ENCODE assay signal across 21 cellular contexts in genomic region chr7:33970566-33970965, GRCh38.
"Had no signal": no experiment of that assay in that cellular context is flagged by ENCODE, and none has a peak within 500 bp of the region (broad histone marks: within the 10 kb centered on the region; RNA-seq: fewer than 3 reads in every experiment).

No MANE protein-coding gene starts in this region.

- H3K4me3 ChIP-seq: SK-N-MC had no signal

- DNase-seq: activated CD4-positive, alpha-beta T cell treated with anti-CD3 and anti-CD28 coated beads for 4 hours; activated CD8-positive, alpha-beta memory T cell treated with anti-CD3 and anti-CD28 coated beads, Interleukin-2, amount 50 U/mL, for 4 hours; activated CD8-positive, alpha-beta T cell treated with anti-CD3 and anti-CD28 coated beads for 36 hours; activated effector memory CD4-positive, alpha-beta T cell treated with anti-CD3 and anti-CD28 coated beads, Interleukin-2, amount 50 U/mL, for 16 hours; activated naive CD4-positive, alpha-beta T cell treated with Interleukin-2 at 50 U/mL for 16 hours; activated naive CD8-positive, alpha-beta T cell treated with anti-CD3 and anti-CD28 coated beads, Interleukin-2, amount 50 U/mL, for 24 hours; activated T-cell treated with anti-CD3 and anti-CD28 coated beads, Interleukin-2, amount 50 U/mL, for 24 hours; brain microvascular endothelial cell; cerebellar nuclear complex; NCI-H1092; NCI-H1417; NCI-H1694; NCI-H2029; NCI-H2107; NCI-H2171 treated with DMSO at 0.1 percent for 48 hours; NCI-H226; T-helper 1 cell had no signal

- H3K27ac ChIP-seq: brain microvascular endothelial cell, KMS-11, SK-N-MC had no signal

- H3K27me3 ChIP-seq: brain microvascular endothelial cell had no signal

- ATAC-seq: activated CD4-positive, CD25-positive, alpha-beta regulatory T cell treated with anti-CD3 and anti-CD28 coated beads, Interleukin-2, amount 50 U/mL, for 24 hours; activated CD8-positive, alpha-beta T cell treated with anti-CD3 and anti-CD28 coated beads for 36 hours; activated naive CD4-positive, alpha-beta T cell treated with anti-CD3 and anti-CD28 coated beads, Interleukin-2, amount 50 U/mL, for 72 hours; activated naive CD8-positive, alpha-beta T cell treated with anti-CD3 and anti-CD28 coated beads, Interleukin-2, amount 50 U/mL, for 24 hours had no signal

- H3K36me3 ChIP-seq: brain microvascular endothelial cell had no signal
